1 cellular context compared by ENCODE assay signal in the genomic region with DNA sequence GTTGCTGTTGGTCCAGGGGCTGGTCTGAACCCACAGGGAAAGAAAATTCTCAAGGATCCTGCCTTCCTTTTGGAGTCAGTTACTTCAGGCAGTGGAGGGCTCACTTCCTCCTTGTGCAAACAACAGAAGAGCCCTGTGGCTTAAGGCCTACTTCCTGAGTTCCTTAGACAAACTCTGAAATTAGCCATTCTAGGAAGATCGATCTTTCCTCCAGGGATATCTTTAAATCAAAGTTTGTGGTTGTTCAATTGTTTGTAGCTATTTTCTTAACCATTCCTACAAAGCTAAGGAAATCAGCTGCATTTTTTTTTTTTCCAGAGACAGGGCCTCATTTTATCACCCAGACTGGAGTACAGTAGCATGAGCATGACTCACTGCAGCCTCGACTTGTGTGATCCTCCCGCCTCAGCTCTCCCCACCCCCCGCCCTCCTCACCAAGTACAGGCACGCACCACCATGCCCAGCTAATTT.
TF ChIP-seq lines count a peak whose summit lies in the region.

No MANE protein-coding gene starts in this region.

TF ChIP-seq in GM23338, 12 proteins besides CTCF, POLR2A, EP300 and RAD21 (continued from another document):
- TF ChIP-seq, protein P1, sequence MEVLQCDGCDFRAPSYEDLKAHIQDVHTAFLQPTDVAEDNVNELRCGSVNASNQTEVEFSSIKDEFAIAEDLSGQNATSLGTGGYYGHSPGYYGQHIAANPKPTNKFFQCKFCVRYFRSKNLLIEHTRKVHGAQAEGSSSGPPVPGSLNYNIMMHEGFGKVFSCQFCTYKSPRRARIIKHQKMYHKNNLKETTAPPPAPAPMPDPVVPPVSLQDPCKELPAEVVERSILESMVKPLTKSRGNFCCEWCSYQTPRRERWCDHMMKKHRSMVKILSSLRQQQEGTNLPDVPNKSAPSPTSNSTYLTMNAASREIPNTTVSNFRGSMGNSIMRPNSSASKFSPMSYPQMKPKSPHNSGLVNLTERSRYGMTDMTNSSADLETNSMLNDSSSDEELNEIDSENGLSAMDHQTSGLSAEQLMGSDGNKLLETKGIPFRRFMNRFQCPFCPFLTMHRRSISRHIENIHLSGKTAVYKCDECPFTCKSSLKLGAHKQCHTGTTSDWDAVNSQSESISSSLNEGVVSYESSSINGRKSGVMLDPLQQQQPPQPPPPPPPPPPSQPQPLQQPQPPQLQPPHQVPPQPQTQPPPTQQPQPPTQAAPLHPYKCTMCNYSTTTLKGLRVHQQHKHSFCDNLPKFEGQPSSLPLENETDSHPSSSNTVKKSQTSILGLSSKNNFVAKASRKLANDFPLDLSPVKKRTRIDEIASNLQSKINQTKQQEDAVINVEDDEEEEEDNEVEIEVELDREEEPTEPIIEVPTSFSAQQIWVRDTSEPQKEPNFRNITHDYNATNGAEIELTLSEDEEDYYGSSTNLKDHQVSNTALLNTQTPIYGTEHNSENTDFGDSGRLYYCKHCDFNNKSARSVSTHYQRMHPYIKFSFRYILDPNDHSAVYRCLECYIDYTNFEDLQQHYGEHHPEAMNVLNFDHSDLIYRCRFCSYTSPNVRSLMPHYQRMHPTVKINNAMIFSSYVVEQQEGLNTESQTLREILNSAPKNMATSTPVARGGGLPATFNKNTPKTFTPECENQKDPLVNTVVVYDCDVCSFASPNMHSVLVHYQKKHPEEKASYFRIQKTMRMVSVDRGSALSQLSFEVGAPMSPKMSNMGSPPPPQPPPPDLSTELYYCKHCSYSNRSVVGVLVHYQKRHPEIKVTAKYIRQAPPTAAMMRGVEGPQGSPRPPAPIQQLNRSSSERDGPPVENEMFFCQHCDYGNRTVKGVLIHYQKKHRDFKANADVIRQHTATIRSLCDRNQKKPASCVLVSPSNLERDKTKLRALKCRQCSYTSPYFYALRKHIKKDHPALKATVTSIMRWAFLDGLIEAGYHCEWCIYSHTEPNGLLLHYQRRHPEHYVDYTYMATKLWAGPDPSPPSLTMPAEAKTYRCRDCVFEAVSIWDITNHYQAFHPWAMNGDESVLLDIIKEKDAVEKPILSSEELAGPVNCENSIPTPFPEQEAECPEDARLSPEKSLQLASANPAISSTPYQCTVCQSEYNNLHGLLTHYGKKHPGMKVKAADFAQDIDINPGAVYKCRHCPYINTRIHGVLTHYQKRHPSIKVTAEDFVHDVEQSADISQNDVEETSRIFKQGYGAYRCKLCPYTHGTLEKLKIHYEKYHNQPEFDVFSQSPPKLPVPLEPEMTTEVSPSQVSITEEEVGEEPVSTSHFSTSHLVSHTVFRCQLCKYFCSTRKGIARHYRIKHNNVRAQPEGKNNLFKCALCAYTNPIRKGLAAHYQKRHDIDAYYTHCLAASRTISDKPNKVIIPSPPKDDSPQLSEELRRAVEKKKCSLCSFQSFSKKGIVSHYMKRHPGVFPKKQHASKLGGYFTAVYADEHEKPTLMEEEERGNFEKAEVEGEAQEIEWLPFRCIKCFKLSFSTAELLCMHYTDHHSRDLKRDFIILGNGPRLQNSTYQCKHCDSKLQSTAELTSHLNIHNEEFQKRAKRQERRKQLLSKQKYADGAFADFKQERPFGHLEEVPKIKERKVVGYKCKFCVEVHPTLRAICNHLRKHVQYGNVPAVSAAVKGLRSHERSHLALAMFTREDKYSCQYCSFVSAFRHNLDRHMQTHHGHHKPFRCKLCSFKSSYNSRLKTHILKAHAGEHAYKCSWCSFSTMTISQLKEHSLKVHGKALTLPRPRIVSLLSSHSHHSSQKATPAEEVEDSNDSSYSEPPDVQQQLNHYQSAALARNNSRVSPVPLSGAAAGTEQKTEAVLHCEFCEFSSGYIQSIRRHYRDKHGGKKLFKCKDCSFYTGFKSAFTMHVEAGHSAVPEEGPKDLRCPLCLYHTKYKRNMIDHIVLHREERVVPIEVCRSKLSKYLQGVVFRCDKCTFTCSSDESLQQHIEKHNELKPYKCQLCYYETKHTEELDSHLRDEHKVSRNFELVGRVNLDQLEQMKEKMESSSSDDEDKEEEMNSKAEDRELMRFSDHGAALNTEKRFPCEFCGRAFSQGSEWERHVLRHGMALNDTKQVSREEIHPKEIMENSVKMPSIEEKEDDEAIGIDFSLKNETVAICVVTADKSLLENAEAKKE (CRISPR knock-in tag; IDR thresholded peaks at IDR 0.05), result no peak
- no peak for TF ChIP-seq ZNF114 (CRISPR knock-in tag; IDR thresholded peaks at IDR 0.05)
- no peak for TF ChIP-seq CREB1 (CRISPR knock-in tag; IDR thresholded peaks at IDR 0.05; ENCODE audit: low read depth)
- TF ChIP-seq NANOG (IDR thresholded peaks at IDR 0.05; ENCODE audit: borderline replicate concordance), result no peak
- no peak for TF ChIP-seq EZH2 (IDR thresholded peaks at IDR 0.05; ENCODE audit: low read depth, unreplicated experiment)
- TF ChIP-seq, protein P2, sequence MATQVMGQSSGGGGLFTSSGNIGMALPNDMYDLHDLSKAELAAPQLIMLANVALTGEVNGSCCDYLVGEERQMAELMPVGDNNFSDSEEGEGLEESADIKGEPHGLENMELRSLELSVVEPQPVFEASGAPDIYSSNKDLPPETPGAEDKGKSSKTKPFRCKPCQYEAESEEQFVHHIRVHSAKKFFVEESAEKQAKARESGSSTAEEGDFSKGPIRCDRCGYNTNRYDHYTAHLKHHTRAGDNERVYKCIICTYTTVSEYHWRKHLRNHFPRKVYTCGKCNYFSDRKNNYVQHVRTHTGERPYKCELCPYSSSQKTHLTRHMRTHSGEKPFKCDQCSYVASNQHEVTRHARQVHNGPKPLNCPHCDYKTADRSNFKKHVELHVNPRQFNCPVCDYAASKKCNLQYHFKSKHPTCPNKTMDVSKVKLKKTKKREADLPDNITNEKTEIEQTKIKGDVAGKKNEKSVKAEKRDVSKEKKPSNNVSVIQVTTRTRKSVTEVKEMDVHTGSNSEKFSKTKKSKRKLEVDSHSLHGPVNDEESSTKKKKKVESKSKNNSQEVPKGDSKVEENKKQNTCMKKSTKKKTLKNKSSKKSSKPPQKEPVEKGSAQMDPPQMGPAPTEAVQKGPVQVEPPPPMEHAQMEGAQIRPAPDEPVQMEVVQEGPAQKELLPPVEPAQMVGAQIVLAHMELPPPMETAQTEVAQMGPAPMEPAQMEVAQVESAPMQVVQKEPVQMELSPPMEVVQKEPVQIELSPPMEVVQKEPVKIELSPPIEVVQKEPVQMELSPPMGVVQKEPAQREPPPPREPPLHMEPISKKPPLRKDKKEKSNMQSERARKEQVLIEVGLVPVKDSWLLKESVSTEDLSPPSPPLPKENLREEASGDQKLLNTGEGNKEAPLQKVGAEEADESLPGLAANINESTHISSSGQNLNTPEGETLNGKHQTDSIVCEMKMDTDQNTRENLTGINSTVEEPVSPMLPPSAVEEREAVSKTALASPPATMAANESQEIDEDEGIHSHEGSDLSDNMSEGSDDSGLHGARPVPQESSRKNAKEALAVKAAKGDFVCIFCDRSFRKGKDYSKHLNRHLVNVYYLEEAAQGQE (IDR thresholded peaks at IDR 0.05; ENCODE audit: unreplicated experiment), result no peak
- no peak for TF ChIP-seq JUNB (IDR thresholded peaks at IDR 0.05; ENCODE audit: unreplicated experiment)
- TF ChIP-seq, protein P3, sequence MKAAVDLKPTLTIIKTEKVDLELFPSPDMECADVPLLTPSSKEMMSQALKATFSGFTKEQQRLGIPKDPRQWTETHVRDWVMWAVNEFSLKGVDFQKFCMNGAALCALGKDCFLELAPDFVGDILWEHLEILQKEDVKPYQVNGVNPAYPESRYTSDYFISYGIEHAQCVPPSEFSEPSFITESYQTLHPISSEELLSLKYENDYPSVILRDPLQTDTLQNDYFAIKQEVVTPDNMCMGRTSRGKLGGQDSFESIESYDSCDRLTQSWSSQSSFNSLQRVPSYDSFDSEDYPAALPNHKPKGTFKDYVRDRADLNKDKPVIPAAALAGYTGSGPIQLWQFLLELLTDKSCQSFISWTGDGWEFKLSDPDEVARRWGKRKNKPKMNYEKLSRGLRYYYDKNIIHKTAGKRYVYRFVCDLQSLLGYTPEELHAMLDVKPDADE (IDR thresholded peaks at IDR 0.05), result no peak
